ENCODE assay signal across 8 cellular contexts in the genomic region with DNA sequence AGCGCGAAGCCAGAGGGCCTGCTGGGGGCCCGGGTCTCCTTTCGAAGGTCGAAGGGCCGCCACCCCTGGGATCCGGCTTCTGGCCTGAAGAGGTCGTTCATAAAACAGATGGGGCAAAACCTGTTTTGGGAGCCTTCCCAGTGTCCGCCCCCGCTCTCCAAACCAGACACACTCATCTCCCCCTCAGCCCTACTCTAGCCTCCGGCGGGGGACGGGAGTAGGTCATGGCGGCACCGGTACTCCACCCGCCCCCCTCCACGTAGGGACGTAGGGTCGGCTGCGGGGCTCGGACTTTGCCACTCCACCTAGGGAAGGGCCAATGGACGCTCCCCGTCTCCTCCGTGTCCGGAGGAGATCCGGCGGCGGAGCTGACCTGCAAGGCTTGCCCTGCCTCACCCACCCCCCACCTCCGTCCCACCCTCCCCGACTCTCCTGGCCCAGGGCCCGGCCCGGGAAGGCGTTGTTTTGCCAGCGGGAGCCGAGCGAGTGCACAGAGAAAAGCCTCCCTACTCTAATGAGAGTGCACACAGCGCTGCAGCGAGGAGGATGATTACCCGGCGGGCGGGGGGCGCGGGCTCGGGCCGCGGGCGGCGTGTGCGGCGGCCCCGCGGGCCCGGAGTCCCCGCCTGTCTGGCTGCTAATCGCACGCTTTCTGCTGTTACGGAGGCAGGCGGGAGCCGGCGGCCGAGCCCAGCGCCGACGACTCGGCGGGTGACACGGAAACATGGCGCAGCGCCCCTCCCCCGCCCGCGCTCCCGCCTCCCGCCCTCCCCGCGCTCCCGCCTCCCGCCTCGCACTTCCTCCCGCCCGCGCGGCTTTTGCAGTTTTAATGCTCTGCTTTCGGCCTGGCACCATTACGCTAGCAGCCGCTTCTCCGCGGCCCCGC. TPM values are rescaled to one million over a fixed set of nuclear protein-coding genes. Genes with fewer than 3 reads are reported as not detected.
DNase-seq lines count a peak whose midpoint lies in the region; ATAC-seq and TF ChIP-seq lines count a peak whose summit lies in the region.

No MANE protein-coding gene starts in this region.

- no peaks in the 10 kb centered on the region for H3K27me3 Mint-ChIP-seq in Calu3 (ENCODE audit: unreplicated experiment)

- TF ChIP-seq CTCF in Calu3 (IDR thresholded peaks at IDR 0.05; ENCODE audit: unreplicated experiment) (no peak), right atrium auricular region (IDR thresholded peaks at IDR 0.05) (no peak)

- ATAC-seq in GM21529 (IDR thresholded peaks at IDR 0.05; ENCODE audit: unreplicated experiment): no peak
- no peak for ATAC-seq in GM21619 (IDR thresholded peaks at IDR 0.05; ENCODE audit: unreplicated experiment)

- H3K9ac ChIP-seq in SK-N-MC (ENCODE audit: insufficient read length): peak overlapping the region; percentile 74
- peak overlapping the region; percentile 42 for H3K9ac ChIP-seq in adipocyte (ENCODE audit: low read length)
- H3K9ac ChIP-seq in rectal smooth muscle tissue (ENCODE audit: low read length): peak overlapping the region; percentile 45

- BruUV-seq in Calu3 (replicated peaks; lab: Mats Ljungman, UMichigan): no TSS peak

- no peaks in the 10 kb centered on the region for H3K36me3 ChIP-seq in SK-N-MC (ENCODE audit: insufficient read depth, low read length)
- H3K36me3 ChIP-seq in adipocyte (ENCODE audit: control insufficient read depth, insufficient read depth, low read length, severe bottlenecking): no peaks in the 10 kb centered on the region
- no peaks in the 10 kb centered on the region for H3K36me3 ChIP-seq in right atrium auricular region
- H3K36me3 ChIP-seq in rectal smooth muscle tissue (ENCODE audit: control insufficient read depth, insufficient read depth, low read length): no peaks in the 10 kb centered on the region

- H3K27ac ChIP-seq in SK-N-MC: peak overlapping the region; percentile 93
- H3K27ac ChIP-seq in right atrium auricular region: peak overlapping the region; percentile 83 to 94
- H3K27ac ChIP-seq in rectal smooth muscle tissue (ENCODE audit: low read depth, low read length): peak overlapping the region; percentile 77

- peaks cover 24% of the 10 kb centered on the region for H3K4me1 ChIP-seq in adipocyte (ENCODE audit: control insufficient read depth, insufficient read depth, low read length)
- H3K4me1 ChIP-seq in right atrium auricular region: peaks cover 4 to 62% of the 10 kb centered on the region in 2 donors
- H3K4me1 ChIP-seq in rectal smooth muscle tissue (ENCODE audit: control insufficient read depth, insufficient read depth, low read length): peaks cover 8% of the 10 kb centered on the region

- no peaks in the 10 kb centered on the region for H3K9me3 ChIP-seq in SK-N-MC (ENCODE audit: low read depth, low read length)
- no peaks in the 10 kb centered on the region for H3K9me3 ChIP-seq in adipocyte (ENCODE audit: control insufficient read depth, low read length)
- no peaks in the 10 kb centered on the region for H3K9me3 ChIP-seq in right atrium auricular region

- peaks cover 40% of the 10 kb centered on the region for H3K36me3 Mint-ChIP-seq in Calu3 (ENCODE audit: insufficient read depth, unreplicated experiment)

- CTCF ChIA-PET in Calu3 (lab: Charles Lee): no interaction called here

- H3K4me1 Mint-ChIP-seq in Calu3 (ENCODE audit: low read depth, unreplicated experiment): peaks cover 2% of the 10 kb centered on the region

- peak overlapping the region; percentile 61 for H3K27ac Mint-ChIP-seq in Calu3 (ENCODE audit: unreplicated experiment)

- no peaks in the 10 kb centered on the region for H3K9me3 Mint-ChIP-seq in Calu3 (ENCODE audit: low read depth, unreplicated experiment)

- peak overlapping the region; percentile 73 for H3K4me3 Mint-ChIP-seq in Calu3 (ENCODE audit: low read depth, unreplicated experiment)

- peak; percentile 69 for DNase-seq in Calu3
- peak; percentile 55 for DNase-seq in HuH-7.5 (ENCODE audit: low spot score)
- no peak for DNase-seq in SK-N-MC (ENCODE audit: low read depth, low spot score)
- peak; percentile 80 for DNase-seq in adipocyte (ENCODE audit: low read depth)
- DNase-seq in right atrium auricular region (ENCODE audit: low spot score): no peak

- intact Hi-C loops in Calu3 (cut with micrococcal nuclease; ENCODE audit: unreplicated experiment): loop anchor here (10.0 kb wide), 1 partner anchor 49 kb away; no protein-coding TSS in a partner anchor

- H3K4me3 ChIP-seq in SK-N-MC (peak overlapping the region; percentile 80), adipocyte (ENCODE audit: low read length) (peak overlapping the region; percentile 68), right atrium auricular region (peak overlapping the region; percentile 43 to 56), rectal smooth muscle tissue (ENCODE audit: low read length) (peak overlapping the region; percentile 73)

- H3K27me3 ChIP-seq in adipocyte (replicated peaks; ENCODE audit: control insufficient read depth, insufficient read depth, low read length) (peaks cover 13% of the 10 kb centered on the region), right atrium auricular region (peaks cover 0 to 28% of the 10 kb centered on the region in 2 donors), rectal smooth muscle tissue (ENCODE audit: control insufficient read depth, insufficient read depth, low read length) (no peaks in the 10 kb centered on the region)

RNA-seq across cellular contexts. Expression of a gene that starts 8.3 kb away (rescaled TPM):
- total RNA-seq in Calu3 (2022) (20.6 and 21.1 TPM in 2 replicates), right atrium auricular region (10 to 100 TPM; 24.3 to 37.1 TPM)

Comparison
In these comparisons a context has a peak if more than half of its experiments do, and no peak if none do; other contexts are left out.
1. DNase-seq: peak in Calu3 (single experiment), HuH-7.5 (single experiment) and adipocyte (single experiment); none in SK-N-MC (single experiment) and right atrium auricular region (single experiment).
2. Peak in every context shown above with its lines, with median percentiles within 50 percentile points of each other: H3K27ac ChIP-seq, H3K4me3 ChIP-seq and H3K9ac ChIP-seq.